In genomic region chr14:104977008-104977680, GRCh38 we compare ENCODE assay signal across 9 cellular contexts.
A peak's percentile ranks its signal among the peaks of the same experiment; 100 is the strongest.
DNase-seq lines count a peak whose midpoint lies in the region; ATAC-seq lines count a peak whose summit lies in the region.
"Had no signal": no experiment of that assay in that cellular context is flagged by ENCODE, and none has a peak within 500 bp of the region (broad histone marks: within the 10 kb centered on the region; RNA-seq: fewer than 3 reads in every experiment).

No MANE protein-coding gene starts in this region.

- H3K4me3 Mint-ChIP-seq in activated naive CD8-positive, alpha-beta T cell = peak overlapping the region; percentile 84
- no peak overlapping the region for H3K4me3 Mint-ChIP-seq in activated naive CD8-positive, alpha-beta T cell treated with anti-CD3 and anti-CD28 coated beads, Interleukin-2, amount 50 U/mL, for 24 hours

- H3K27ac ChIP-seq in duodenal mucosa (ENCODE audit: low read depth, low read length) (no peak overlapping the region), mucosa of rectum (ENCODE audit: low read depth in 2 of 2, low read length in 2 of 2) (no peak overlapping the region)

- H3K4me1 ChIP-seq in duodenal mucosa (ENCODE audit: control insufficient read depth in 1 of 2, insufficient read depth in 2 of 2, low read length in 2 of 2) = peaks cover 34 to 47% of the 10 kb centered on the region in 2 donors
- peaks cover 38 to 43% of the 10 kb centered on the region in 2 donors for H3K4me1 ChIP-seq in mucosa of rectum (ENCODE audit: control insufficient read depth in 2 of 2, insufficient read depth in 2 of 2, low read length in 2 of 2)

- ATAC-seq in activated naive CD8-positive, alpha-beta T cell treated with anti-CD3 and anti-CD28 coated beads, Interleukin-2, amount 50 U/mL, for 24 hours = no peak

- H3K4me3 ChIP-seq in duodenal mucosa (ENCODE audit: low read depth in 1 of 2, low read length in 2 of 2) = peak overlapping the region; percentile 49 to 55
- peak overlapping the region; percentile 36 to 65 for H3K4me3 ChIP-seq in mucosa of rectum (ENCODE audit: low read length in 2 of 2)

- H3K36me3 ChIP-seq in duodenal mucosa (ENCODE audit: control insufficient read depth in 1 of 2, insufficient read depth in 2 of 2, low read length in 2 of 2) = no peaks in the 10 kb centered on the region
- H3K36me3 ChIP-seq in mucosa of rectum (ENCODE audit: control insufficient read depth in 2 of 2, insufficient read depth in 2 of 2, low read length in 2 of 2) = no peaks in the 10 kb centered on the region

- H3K9ac ChIP-seq in duodenal mucosa (ENCODE audit: low read depth in 1 of 2, low read length in 2 of 2) (peak overlapping the region in 1 of 2 donors; percentile 26), mucosa of rectum (ENCODE audit: low read depth in 1 of 2, low read length in 2 of 2) (no peak overlapping the region)

- H3K27me3 ChIP-seq in duodenal mucosa (ENCODE audit: control insufficient read depth in 1 of 2, insufficient read depth in 2 of 2, low read length in 2 of 2) (peaks cover 24 to 34% of the 10 kb centered on the region in 2 donors), mucosa of rectum (ENCODE audit: control insufficient read depth in 2 of 2, insufficient read depth in 2 of 2, low read length in 2 of 2) (peaks cover 28 to 31% of the 10 kb centered on the region in 2 donors)

- peaks cover 5% of the 10 kb centered on the region for H3K4me1 Mint-ChIP-seq in activated naive CD8-positive, alpha-beta T cell (ENCODE audit: low read depth)
- peaks cover 11% of the 10 kb centered on the region for H3K4me1 Mint-ChIP-seq in activated naive CD8-positive, alpha-beta T cell treated with anti-CD3 and anti-CD28 coated beads, Interleukin-2, amount 50 U/mL, for 24 hours

- H3K9me3 ChIP-seq in duodenal mucosa (ENCODE audit: control insufficient read depth in 1 of 2, low read length in 2 of 2) (no peaks in the 10 kb centered on the region), mucosa of rectum (ENCODE audit: control insufficient read depth in 2 of 2, low read length in 2 of 2) (no peaks in the 10 kb centered on the region)

- no peaks in the 10 kb centered on the region for H3K9me3 Mint-ChIP-seq in activated naive CD8-positive, alpha-beta T cell (ENCODE audit: low read depth)
- no peaks in the 10 kb centered on the region for H3K9me3 Mint-ChIP-seq in activated naive CD8-positive, alpha-beta T cell treated with anti-CD3 and anti-CD28 coated beads, Interleukin-2, amount 50 U/mL, for 24 hours

- no peak overlapping the region for H3K27ac Mint-ChIP-seq in activated naive CD8-positive, alpha-beta T cell
- no peak overlapping the region for H3K27ac Mint-ChIP-seq in activated naive CD8-positive, alpha-beta T cell treated with anti-CD3 and anti-CD28 coated beads, Interleukin-2, amount 50 U/mL, for 24 hours

- no peaks in the 10 kb centered on the region for H3K36me3 Mint-ChIP-seq in activated naive CD8-positive, alpha-beta T cell
- H3K36me3 Mint-ChIP-seq in activated naive CD8-positive, alpha-beta T cell treated with anti-CD3 and anti-CD28 coated beads, Interleukin-2, amount 50 U/mL, for 24 hours (ENCODE audit: low read depth) = no peaks in the 10 kb centered on the region

- H3K27me3 Mint-ChIP-seq in activated naive CD8-positive, alpha-beta T cell = peaks cover 3% of the 10 kb centered on the region
- peaks cover 23% of the 10 kb centered on the region for H3K27me3 Mint-ChIP-seq in activated naive CD8-positive, alpha-beta T cell treated with anti-CD3 and anti-CD28 coated beads, Interleukin-2, amount 50 U/mL, for 24 hours

- DNase-seq in activated naive CD8-positive, alpha-beta T cell treated with anti-CD3 and anti-CD28 coated beads, Interleukin-2, amount 50 U/mL, for 24 hours = no peak
- DNase-seq in NCI-H748 (lab: John Stamatoyannopoulos, UW; ENCODE audit: unreplicated experiment) (no peak), amniotic stem cell (lab: John Stamatoyannopoulos, UW) (no peak), Kasumi-1 (lab: John Stamatoyannopoulos, UW) (no peak)
- DNase-seq in activated CD8-positive, alpha-beta memory T cell treated with anti-CD3 and anti-CD28 coated beads, Interleukin-2, amount 50 U/mL, for 48 hours = no peak
- DNase-seq: activated effector memory CD4-positive, alpha-beta T cell treated with anti-CD3 and anti-CD28 coated beads, Interleukin-2, amount 50 U/mL, for 16 hours had no signal
